Comparison of ENCODE assay signal across 1 cellular context in the genomic region with DNA sequence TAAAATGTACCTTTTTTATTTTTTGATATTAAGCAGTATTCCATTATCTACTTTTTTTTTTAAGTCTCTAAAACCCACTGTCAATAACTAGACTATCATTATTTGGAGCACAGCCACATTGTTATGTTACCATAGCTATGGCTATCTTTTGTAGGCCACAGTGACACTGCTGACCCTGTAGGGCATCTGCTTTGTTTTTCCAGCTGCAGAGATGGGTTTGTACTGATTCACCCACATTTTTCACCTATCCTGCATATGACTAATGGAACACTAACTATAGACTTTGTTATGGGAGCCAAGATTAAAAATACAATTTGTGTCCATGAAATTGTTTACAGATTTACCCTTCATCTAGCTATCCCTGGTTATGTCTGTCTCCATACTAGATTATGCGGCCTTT.
TF ChIP-seq lines count a peak whose summit lies in the region.

No MANE protein-coding gene starts in this region.

TF ChIP-seq in GM23338, 12 proteins besides CTCF, POLR2A, EP300 and RAD21 (continued from another document):
- no peak for TF ChIP-seq ETS1 (IDR thresholded peaks at IDR 0.05)
TF ChIP-seq in GM23338: peak in this region for 0.
